1 cellular context compared by ENCODE assay signal in the genomic region with DNA sequence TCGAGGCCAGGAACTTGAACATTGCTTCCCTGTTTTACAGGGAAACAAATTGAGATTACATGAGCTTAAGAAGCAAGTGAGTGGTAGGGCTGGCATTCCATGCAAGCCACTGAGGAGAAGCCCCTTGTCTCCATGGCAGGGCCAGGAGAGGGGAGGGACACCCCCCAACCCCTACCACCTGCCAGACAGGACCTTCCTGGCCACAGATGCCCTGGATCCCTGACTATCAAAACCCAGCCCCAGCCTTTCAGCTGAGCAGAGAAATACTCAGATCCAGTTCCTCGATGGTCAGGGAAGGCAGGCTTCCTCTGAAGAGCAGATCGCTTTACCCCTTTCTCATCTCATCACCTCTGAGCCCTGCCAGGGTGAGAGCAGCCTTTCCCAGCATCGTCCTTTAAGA.
TF ChIP-seq lines count a peak whose summit lies in the region.

No MANE protein-coding gene starts in this region.

TF ChIP-seq in H1, 55 proteins besides CTCF, POLR2A, EP300 and RAD21:
- no peak for TF ChIP-seq EGR1 (IDR thresholded peaks at IDR 0.05; ENCODE audit: borderline replicate concordance, low read depth, low read length)
- TF ChIP-seq SAP30 (IDR thresholded peaks at IDR 0.05; ENCODE audit: insufficient read depth, insufficient replicate concordance, low read length): no peak
- TF ChIP-seq SP4 (IDR thresholded peaks at IDR 0.05; ENCODE audit: low read length): no peak
- no peak for TF ChIP-seq E2F6 (IDR thresholded peaks at IDR 0.05)
- no peak for TF ChIP-seq GTF2F1 (IDR thresholded peaks at IDR 0.05; ENCODE audit: borderline replicate concordance, low read depth, low read length)
- TF ChIP-seq JUN (IDR thresholded peaks at IDR 0.05; ENCODE audit: low read depth, low read length): no peak
- TF ChIP-seq EZH2 (IDR thresholded peaks at IDR 0.05; ENCODE audit: low read depth, low read length, severe bottlenecking): no peak
- TF ChIP-seq CREB1 (IDR thresholded peaks at IDR 0.05): no peak
- no peak for TF ChIP-seq TCF12 (IDR thresholded peaks at IDR 0.05; ENCODE audit: low read depth, low read length)
- TF ChIP-seq MAX (IDR thresholded peaks at IDR 0.05): no peak
- TF ChIP-seq ATF2 (IDR thresholded peaks at IDR 0.05; ENCODE audit: low read length): no peak
- TF ChIP-seq KDM4A (IDR thresholded peaks at IDR 0.05; ENCODE audit: low read depth, low read length, severe bottlenecking): no peak
- no peak for TF ChIP-seq CEBPB (IDR thresholded peaks at IDR 0.05; ENCODE audit: low read depth, low read length)
- no peak for TF ChIP-seq PHF8 (conservative IDR thresholded peaks at IDR 0.05; ENCODE audit: low read depth, low read length)
- TF ChIP-seq NRF1 (IDR thresholded peaks at IDR 0.05; ENCODE audit: low read depth, low read length): no peak
